Comparison of ENCODE assay signal across 8 cellular contexts in genomic region chr20:36571564-36572504, GRCh38. TPM values are rescaled to one million over a fixed set of nuclear protein-coding genes. Genes with fewer than 3 reads are reported as not detected.
DNase-seq lines count a peak whose midpoint lies in the region; ATAC-seq and TF ChIP-seq lines count a peak whose summit lies in the region.

No MANE protein-coding gene starts in this region.

- H3K4me2 ChIP-seq in OCI-LY1 (ENCODE audit: low read length) = peak overlapping the region; percentile 82

- peak overlapping the region; percentile 77 for H3K4me3 ChIP-seq in OCI-LY1 (ENCODE audit: low read depth, low read length, poor library complexity, severe bottlenecking)
- no peak overlapping the region for H3K4me3 ChIP-seq in esophagus squamous epithelium

- peaks cover 5% of the 10 kb centered on the region; the same call in 1 of the 2 replicates for H3F3A ChIP-seq in OCI-LY1 (ENCODE audit: insufficient read depth, low read length)

- H3K4me1 ChIP-seq in OCI-LY1 (ENCODE audit: insufficient read depth, low read length, severe bottlenecking) = peaks cover 23% of the 10 kb centered on the region
- peaks cover 10 to 49% (median 17%) of the 10 kb centered on the region in 3 donors for H3K4me1 ChIP-seq in esophagus squamous epithelium

- no peak overlapping the region for H2AFZ ChIP-seq in OCI-LY1 (ENCODE audit: low read length)

- no peak for TF ChIP-seq CTCF in GM10248 (IDR thresholded peaks at IDR 0.05; ENCODE audit: control extremely low read depth, extremely low read depth, low read depth, missing control alignments)
- TF ChIP-seq CTCF in OCI-LY1 (IDR thresholded peaks at IDR 0.05; ENCODE audit: low read length) = peak; percentile 8; the same call in 1 of the 2 replicates
- no peak for TF ChIP-seq CTCF in esophagus squamous epithelium (IDR thresholded peaks at IDR 0.05)

- TF ChIP-seq POLR2A in esophagus squamous epithelium (IDR thresholded peaks at IDR 0.05) = no peak

- peaks cover 6% of the 10 kb centered on the region; the same call in 1 of the 2 replicates for H3K36me3 ChIP-seq in OCI-LY1 (ENCODE audit: insufficient read depth, low read length)
- H3K36me3 ChIP-seq in esophagus squamous epithelium = no peaks in the 10 kb centered on the region

- H3K9ac ChIP-seq in OCI-LY1 (ENCODE audit: low read length) = peak overlapping the region; percentile 64

- H3K79me2 ChIP-seq in OCI-LY1 (ENCODE audit: insufficient read depth, low read length) = peaks cover 19% of the 10 kb centered on the region

- POLR2A ChIA-PET in GM10248 (lab: Yijun Ruan, JAX) = interaction anchor here (1.5 to 1.8 kb wide), 2 partner anchors 24 to 34 kb away, joined by 4 to 5 read pairs; partner anchors contain the start of gene RAB5IF

- no peaks in the 10 kb centered on the region for H3K9me2 ChIP-seq in OCI-LY1 (ENCODE audit: low read depth, low read length)

- intact Hi-C loops in esophagus squamous epithelium (cut with DNase I) = no loop called here

- WGBS in esophagus squamous epithelium, 2 donors = 61 to 62% methylated on average over 11 to 13 of the region's 17 CpGs

- DNase-seq in GM10248 (ENCODE audit: extremely low spot score) = peak; percentile 13
- DNase-seq in esophagus squamous epithelium (lab: John Stamatoyannopoulos, UW) = no peak
- DNase-seq in retina = peak; percentile 45
- DNase-seq in left lobe of liver (ENCODE audit: low spot score) = no peak
- DNase-seq in AG08395 (ENCODE audit: low spot score) = no peak
- no peak for DNase-seq in activated CD4-positive, alpha-beta T cell treated with anti-CD3 and anti-CD28 coated beads, Interleukin-2, amount 50 U/mL, for 1 hour

- ATAC-seq in left lobe of liver = no peak
- ATAC-seq in GM21515 (IDR thresholded peaks at IDR 0.05; ENCODE audit: unreplicated experiment) = no peak

- CTCF ChIA-PET in GM10248 (lab: Yijun Ruan, JAX) = interaction anchor here (0.9 to 2.8 kb wide), 9 partner anchors 10 to 183 kb away, joined by 3 to 6 read pairs (median 5); partner anchors contain the start of gene RAB5IF

- H3K9me3 ChIP-seq in OCI-LY1 (ENCODE audit: low read length) = no peaks in the 10 kb centered on the region
- no peaks in the 10 kb centered on the region for H3K9me3 ChIP-seq in esophagus squamous epithelium

- H3K27me3 ChIP-seq in OCI-LY1 (ENCODE audit: insufficient read depth, low read length) (no peaks in the 10 kb centered on the region), esophagus squamous epithelium (peaks cover 0 to 29% (median 0%) of the 10 kb centered on the region in 4 donors)

- no peaks in the 10 kb centered on the region for H4K20me1 ChIP-seq in OCI-LY1 (ENCODE audit: insufficient read depth, low read length)

- H3K27ac ChIP-seq in OCI-LY1 (ENCODE audit: low read depth, low read length, poor library complexity, severe bottlenecking) = peak overlapping the region; percentile 69
- H3K27ac ChIP-seq in esophagus squamous epithelium = peak overlapping the region; percentile 82 to 95 (median 92)

RNA-seq across cellular contexts. Expression of gene TGIF2, which starts 1.6 kb away (rescaled TPM):
- total RNA-seq in esophagus squamous epithelium (10 to 100 TPM in 1 of 4 donors, 1 to 10 TPM in 3; 3.4 to 10.9 (median 7.1) TPM), left lobe of liver (4.6 TPM)

RNA-seq across cellular contexts. Expression of gene MYL9, which starts 30.5 kb away (rescaled TPM):
- total RNA-seq in esophagus squamous epithelium = 100 to 1,000 TPM in 1 of 4 donors, 10 to 100 TPM in 3; 10.7 to 313 (median 60.7) TPM
- total RNA-seq in left lobe of liver = 22.8 TPM

RNA-seq across cellular contexts. Expression of gene RAB5IF, which starts 33.7 kb away (rescaled TPM):
- 100 to 1,000 TPM; 203 to 373 (median 267) TPM for total RNA-seq in esophagus squamous epithelium
- 113 TPM for total RNA-seq in left lobe of liver

Comparison
In these comparisons a context has a peak if more than half of its experiments do, and no peak if none do; other contexts are left out.
1. DNase-seq: peak in GM10248 (single experiment) and retina (single experiment); none in esophagus squamous epithelium (single experiment), left lobe of liver (single experiment), AG08395 (single experiment) and activated CD4-positive, alpha-beta T cell treated with anti-CD3 and anti-CD28 coated beads, Interleukin-2, amount 50 U/mL, for 1 hour (single experiment).